In the genomic region with DNA sequence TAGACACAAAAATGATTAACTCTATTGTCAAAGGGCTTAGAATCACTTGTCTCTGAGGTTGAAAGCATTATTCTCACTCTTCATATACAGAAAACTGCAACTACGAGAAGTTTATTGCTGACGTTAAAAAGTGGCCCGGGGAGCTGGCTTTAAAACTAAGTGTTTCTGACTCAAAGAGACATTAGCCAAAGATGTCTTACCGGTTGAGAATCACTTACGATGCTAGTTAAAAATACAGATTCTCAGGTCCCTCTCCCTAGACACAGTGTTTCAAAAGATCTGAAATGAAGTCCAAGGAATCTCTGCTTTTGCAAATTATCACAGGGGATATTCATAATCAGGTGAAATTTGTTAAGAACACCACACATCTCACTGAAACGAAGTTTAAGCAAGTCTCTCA, we compare ENCODE assay signal across 8 cellular contexts. TPM values are rescaled to one million over a fixed set of nuclear protein-coding genes. Genes with fewer than 3 reads are reported as not detected.
DNase-seq lines count a peak whose midpoint lies in the region; ATAC-seq, FAIRE-seq and TF ChIP-seq lines count a peak whose summit lies in the region.

No MANE protein-coding gene starts in this region.

- 0 out of 2 replicates have a peak, but pooled peaks cover 6% of the 10 kb centered on the region for H3K9me1 ChIP-seq in IMR-90 (ENCODE audit: insufficient read depth, low read length)
- no peaks in the 10 kb centered on the region for H3K9me1 ChIP-seq in K562 (ENCODE audit: control insufficient read depth, insufficient read depth, low read length)

- no peaks in the 10 kb centered on the region for H3K9me3 ChIP-seq in IMR-90 (ENCODE audit: control insufficient read depth, insufficient read depth, low read length)
- H3K9me3 ChIP-seq in K562 (replicated peaks; ENCODE audit: control insufficient read depth, insufficient read depth, low read depth, low read length), result no peaks in the 10 kb centered on the region
- H3K9me3 ChIP-seq in muscle layer of duodenum (ENCODE audit: control insufficient read depth in 1 of 2, low read length in 2 of 2), result no peaks in the 10 kb centered on the region

- no peak for TF ChIP-seq EP300 in K562 (IDR thresholded peaks at IDR 0.05; ENCODE audit: low read length)

- peaks cover 61% of the 10 kb centered on the region for H3K79me2 ChIP-seq in K562 (ENCODE audit: control insufficient read depth, insufficient read depth, low read length)

- TF ChIP-seq POLR2A in IMR-90 (IDR thresholded peaks at IDR 0.05; ENCODE audit: low read depth, low read length) (no peak), K562 (conservative IDR thresholded peaks at IDR 0.05) (no peak)

- POLR2A ChIA-PET in IMR-90 (lab: Charles Lee; ENCODE audit: unreplicated experiment), result no interaction called here
- POLR2A ChIA-PET in K562 (lab: Yijun Ruan, JAX), result interaction anchor here (0.8 to 2.7 kb wide), 2 partner anchors 8 to 47 kb away, joined by 3 to 13 read pairs; partner anchors contain the start of gene GUF1

- no peak overlapping the region for H2AK9ac ChIP-seq in IMR-90 (replicated peaks; ENCODE audit: low read depth, low read length, poor library complexity)

- in situ Hi-C loops in IMR-90 (cut with MboI; ENCODE audit: low sequenced_read_pairs) (no loop called here), K562 (cut with MboI) (no loop called here)

- H4K5ac ChIP-seq in IMR-90 (ENCODE audit: low read depth, low read length), result no peak overlapping the region; the same call in 1 of the 2 replicates

- H2AFZ ChIP-seq in IMR-90 (replicated peaks; ENCODE audit: low read length, poor library complexity) (no peak overlapping the region), K562 (ENCODE audit: low read depth, low read length) (peak overlapping the region; percentile 97)

- no peak overlapping the region for H3K56ac ChIP-seq in IMR-90 (ENCODE audit: extremely low read depth, insufficient read depth, low read length)

- H4K20me1 ChIP-seq in IMR-90 (ENCODE audit: insufficient read depth, low read length) (no peaks in the 10 kb centered on the region), K562 (replicated peaks; ENCODE audit: control insufficient read depth, insufficient read depth, low read length) (no peaks in the 10 kb centered on the region; the same call in 1 of the 2 replicates)

- CTCF ChIA-PET in IMR-90 (lab: Yijun Ruan, JAX) (no interaction called here), K562 (lab: Yijun Ruan, JAX; ENCODE audit: low intra/inter-chr PET ratio) (no interaction called here)

- peak overlapping the region; percentile 61 for H3K14ac ChIP-seq in IMR-90 (replicated peaks; ENCODE audit: low read depth, low read length)

- no peak overlapping the region for H3K18ac ChIP-seq in IMR-90 (ENCODE audit: low read depth, low read length)

- H4K8ac ChIP-seq in IMR-90 (ENCODE audit: low read depth in 2 of 2, low read length in 2 of 2), result no peak overlapping the region

- H3K27ac ChIP-seq in IMR-90 (ENCODE audit: insufficient read depth, low read length), result no peak overlapping the region
- H3K27ac ChIP-seq in K562 (ENCODE audit: extremely low read depth, low read depth, low read length), result peak overlapping the region; percentile 87; the same call in 2 of the 3 replicates
- peak overlapping the region; percentile 75 for H3K27ac ChIP-seq in muscle layer of duodenum (ENCODE audit: low read length)

- no CpG with 5 or more reads among the region's 6 CpGs for WGBS in IMR-90 (ENCODE audit: extremely low coverage in 2 of 2, insufficient read length in 1 of 2), 2 experiments
- WGBS in K562 (ENCODE audit: insufficient coverage, low coverage, missing lambda C conversion rate), result 2% methylated on average over 6 of the region's 6 CpGs

- no peak overlapping the region for H4K91ac ChIP-seq in IMR-90 (ENCODE audit: insufficient read depth, low read depth, low read length)

- TF ChIP-seq RAD21 in IMR-90 (IDR thresholded peaks at IDR 0.05; ENCODE audit: low read length) (no peak), K562 (CRISPR knock-in tag; conservative IDR thresholded peaks at IDR 0.05 in 1 of 2, IDR thresholded peaks at IDR 0.05 in 1 of 2) (no peak)

- no peak overlapping the region for H2BK5ac ChIP-seq in IMR-90 (ENCODE audit: low read depth, low read length, poor library complexity, severe bottlenecking)

- no peak overlapping the region for H2AK5ac ChIP-seq in IMR-90 (ENCODE audit: low read depth, low read length)

- ATAC-seq in IMR-90 (ENCODE audit: low read depth) (no peak), K562 (peak; percentile 10; the same call in 2 of the 3 replicates), GM21723 (IDR thresholded peaks at IDR 0.05; ENCODE audit: unreplicated experiment) (no peak), GM19351 (IDR thresholded peaks at IDR 0.05; ENCODE audit: unreplicated experiment) (no peak)

- H2BK120ac ChIP-seq in IMR-90 (ENCODE audit: low read depth, low read length), result no peak overlapping the region

- H3K36me3 ChIP-seq in IMR-90 (ENCODE audit: control insufficient read depth, insufficient read depth, low read length), result no peaks in the 10 kb centered on the region
- peaks cover 5% of the 10 kb centered on the region; the same call in 2 of the 3 replicates for H3K36me3 ChIP-seq in K562 (ENCODE audit: control insufficient read depth, insufficient read depth, low read length)
- H3K36me3 ChIP-seq in muscle layer of duodenum (ENCODE audit: control insufficient read depth in 1 of 2, insufficient read depth in 2 of 2, low read length in 2 of 2), result no peaks in the 10 kb centered on the region

- H3K4me2 ChIP-seq in IMR-90 (ENCODE audit: low read depth, low read length) (peak overlapping the region; percentile 94), K562 (ENCODE audit: insufficient read depth, low read length) (peak overlapping the region; percentile 92)

- no peak overlapping the region for H3K4ac ChIP-seq in IMR-90 (ENCODE audit: low read depth, low read length)

- peak; percentile 11 for FAIRE-seq in K562 (lab: Jason Lieb, UNC)

- TF ChIP-seq CTCF in IMR-90 (conservative IDR thresholded peaks at IDR 0.05; ENCODE audit: low read depth, low read length), result no peak
- no peak for TF ChIP-seq CTCF in K562 (IDR thresholded peaks at IDR 0.05 in 2 of 3, conservative IDR thresholded peaks at IDR 0.05 in 1 of 3; ENCODE audit: insufficient read depth in 2 of 3, low read depth in 1 of 3, low read length in 3 of 3)

- no peak overlapping the region for H2BK20ac ChIP-seq in IMR-90 (ENCODE audit: low read depth, low read length)

- H3K9ac ChIP-seq in IMR-90 (ENCODE audit: low read depth, low read length) (peak overlapping the region; percentile 77), K562 (ENCODE audit: insufficient read depth in 1 of 2, low read depth in 2 of 2, low read length in 2 of 2) (peak overlapping the region; percentile 82 to 95; a peak in 3 of 4 replicates)

- BruUV-seq in IMR-90 (replicated peaks; lab: Mats Ljungman, UMichigan) (no TSS peak), K562 (replicated peaks; lab: Mats Ljungman, UMichigan) (no TSS peak)

- dilution Hi-C loops in IMR-90 (cut with HindIII; ENCODE audit: low sequenced_read_pairs, unreplicated experiment), result no loop called here

- intact Hi-C loops in IMR-90 (cut with micrococcal nuclease) (no loop called here), K562 (cut with micrococcal nuclease) (no loop called here)

- DNase-seq in AG20443 (ENCODE audit: low spot score) (peak; percentile 8), IMR-90 (peak; percentile 5), K562 (ENCODE audit: extremely low read depth in 1 of 4, low spot score in 3 of 4) (no peak), NOMO-1 (lab: John Stamatoyannopoulos, UW; ENCODE audit: unreplicated experiment in 2 of 2) (no peak), SKM-1 (lab: John Stamatoyannopoulos, UW; ENCODE audit: unreplicated experiment) (no peak)

- H3K79me1 ChIP-seq in IMR-90 (ENCODE audit: low read depth in 1 of 2, low read length in 2 of 2), result peaks cover 2 to 18% of the 10 kb centered on the region in 2 experiments; a peak in 3 of 4 replicates

- H3K4me1 ChIP-seq in IMR-90 (ENCODE audit: control insufficient read depth, insufficient read depth, low read length) (no peaks in the 10 kb centered on the region), K562 (replicated peaks in 1 of 2; ENCODE audit: control insufficient read depth in 2 of 2, insufficient read depth in 2 of 2, low read length in 2 of 2) (peaks cover 7 to 9% of the 10 kb centered on the region in 2 experiments; a peak in 4 of 5 replicates), muscle layer of duodenum (ENCODE audit: control insufficient read depth in 1 of 2, insufficient read depth in 2 of 2, low read length in 2 of 2) (peaks cover 5 to 17% of the 10 kb centered on the region in 2 donors)

- H2BK15ac ChIP-seq in IMR-90 (ENCODE audit: low read depth, low read length), result no peak overlapping the region

- H3K23ac ChIP-seq in IMR-90 (ENCODE audit: low read depth, low read length), result no peak overlapping the region; the same call in 1 of the 2 replicates

- H3K4me3 ChIP-seq in IMR-90 (ENCODE audit: insufficient read depth, low read depth, low read length) (peak overlapping the region; percentile 95), K562 (peak overlapping the region; percentile 68), muscle layer of duodenum (ENCODE audit: low read depth in 1 of 2, low read length in 2 of 2) (peak overlapping the region; percentile 93 to 97)

- H3K27me3 ChIP-seq in IMR-90 (ENCODE audit: control insufficient read depth, insufficient read depth, low read length) (no peaks in the 10 kb centered on the region), K562 (ENCODE audit: control insufficient read depth in 2 of 2, insufficient read depth in 2 of 2, low read length in 2 of 2) (no peaks in the 10 kb centered on the region), muscle layer of duodenum (ENCODE audit: low read depth, low read length) (no peaks in the 10 kb centered on the region)

RNA-seq across cellular contexts. Expression of gene GNPDA2, which starts 1.2 kb away (rescaled TPM):
- 13.4 and 23.1 TPM in 2 replicates for total RNA-seq in IMR-90 (2012; rRNA removed)
- polyA plus RNA-seq in IMR-90 (2012; rRNA removed), result 8.2 and 11.0 TPM in 2 replicates
- 1.3 and 1.5 TPM in 2 replicates for polyA plus RNA-seq in IMR-90 (2012; cell fraction: cytosol; rRNA removed)
- 0.60 and 5.8 TPM in 2 replicates for polyA plus RNA-seq in IMR-90 (2012; cell fraction: nucleus; rRNA removed; ENCODE audit: low replicate concordance)
- 5.4 and 14.8 TPM in 2 replicates for total RNA-seq in K562 (2011; cell fraction: chromatin; rRNA removed; ENCODE audit: low replicate concordance)
- 4.1 and 5.0 TPM in 2 replicates for total RNA-seq in K562 (2011; cell fraction: nucleolus; rRNA removed)
- total RNA-seq in K562 (2011; cell fraction: nucleoplasm; rRNA removed), result 9.2 and 22.2 TPM in 2 replicates
- 6.8 and 11.1 TPM in 2 replicates for total RNA-seq in K562 (2014; rRNA removed)
- total RNA-seq in K562 (2014; rRNA removed; fragmentation: Illumina TruSeq; extraction: Trizol), result 14.2 and 17.1 TPM in 2 replicates
- total RNA-seq in K562 (2015; rRNA removed; fragmentation: Illumina TruSeq; extraction: Trizol), result 11.8 and 13.0 TPM in 2 replicates
- total RNA-seq in K562 (2021), result 11.1 and 12.0 TPM in 2 replicates
- polyA plus RNA-seq in K562 (2011; rRNA removed), result 11.2 and 14.3 TPM in 2 replicates
- polyA plus RNA-seq in K562 (2011; cell fraction: cytosol; rRNA removed), result 2.1 and 5.0 TPM in 2 replicates
- polyA plus RNA-seq in K562 (2011; cell fraction: nucleus; rRNA removed), result 6.0 and 9.1 TPM in 2 replicates
- 11.4 and 12.8 TPM in 2 replicates for polyA plus RNA-seq in K562 (2012)
- 11.6 and 11.7 TPM in 2 replicates for polyA plus RNA-seq in K562 (2014; fragmentation: Illumina TruSeq; extraction: Trizol)
- 10 to 100 TPM; 19.6 to 20.4 TPM for polyA plus RNA-seq in K562 (2014; fragmentation: Nextera tagmentation; extraction: Ambion mirVana)
- 10.6 and 14.0 TPM in 2 replicates for polyA plus RNA-seq in K562 (2014; rRNA removed)
- 12.6 and 14.7 TPM in 2 replicates for polyA minus RNA-seq in K562 (2011; rRNA and poly(A)+ RNA removed)
- polyA minus RNA-seq in K562 (2011; cell fraction: cytosol; rRNA and poly(A)+ RNA removed), result 4.6 and 7.2 TPM in 2 replicates
- 13.1 and 22.0 TPM in 2 replicates for polyA minus RNA-seq in K562 (2011; cell fraction: nucleus; rRNA and poly(A)+ RNA removed)

RNA-seq across cellular contexts. Expression of gene GUF1, which starts 46.9 kb away (rescaled TPM):
- total RNA-seq in IMR-90 (2012; rRNA removed) (10.6 and 21.7 TPM in 2 replicates), K562 (2014; rRNA removed) (20.6 and 26.1 TPM in 2 replicates), K562 (2014; rRNA removed; fragmentation: Illumina TruSeq; extraction: Trizol) (35.7 and 38.3 TPM in 2 replicates), K562 (2015; rRNA removed; fragmentation: Illumina TruSeq; extraction: Trizol) (32.0 and 32.4 TPM in 2 replicates), K562 (2021) (37.0 and 38.5 TPM in 2 replicates)
- polyA plus RNA-seq in IMR-90 (2012; rRNA removed) (8.3 and 9.9 TPM in 2 replicates), K562 (2011; rRNA removed) (20.9 and 25.0 TPM in 2 replicates), K562 (2014; fragmentation: Illumina TruSeq; extraction: Trizol) (35.7 and 47.5 TPM in 2 replicates), K562 (2014; fragmentation: Nextera tagmentation; extraction: Ambion mirVana) (10 to 100 TPM in 1 of 2 experiments, 1 to 10 TPM in 1; 8.1 to 13.1 TPM), K562 (2014; rRNA removed) (18.6 and 23.1 TPM in 2 replicates)
- 1.6 and 1.9 TPM in 2 replicates for polyA plus RNA-seq in IMR-90 (2012; cell fraction: cytosol; rRNA removed)
- polyA plus RNA-seq in IMR-90 (2012; cell fraction: nucleus; rRNA removed; ENCODE audit: low replicate concordance), result 2.8 and 15.3 TPM in 2 replicates
- total RNA-seq in K562 (2011; cell fraction: chromatin; rRNA removed; ENCODE audit: low replicate concordance), result 9.9 and 52.9 TPM in 2 replicates
- total RNA-seq in K562 (2011; cell fraction: nucleolus; rRNA removed), result 6.7 and 8.8 TPM in 2 replicates
- 22.2 and 43.1 TPM in 2 replicates for total RNA-seq in K562 (2011; cell fraction: nucleoplasm; rRNA removed)
- polyA plus RNA-seq in K562 (2011; cell fraction: cytosol; rRNA removed), result 8.5 and 14.9 TPM in 2 replicates
- polyA plus RNA-seq in K562 (2011; cell fraction: nucleus; rRNA removed), result 19.3 and 19.6 TPM in 2 replicates
- polyA plus RNA-seq in K562 (2012), result 19.1 and 19.8 TPM in 2 replicates
- 40.2 and 50.3 TPM in 2 replicates for polyA minus RNA-seq in K562 (2011; rRNA and poly(A)+ RNA removed)
- 17.5 and 25.8 TPM in 2 replicates for polyA minus RNA-seq in K562 (2011; cell fraction: cytosol; rRNA and poly(A)+ RNA removed)
- polyA minus RNA-seq in K562 (2011; cell fraction: nucleus; rRNA and poly(A)+ RNA removed), result 34.1 and 54.1 TPM in 2 replicates

Comparison
In these comparisons a context has a peak if more than half of its experiments do, and no peak if none do; other contexts are left out.
1. DNase-seq: peak in AG20443 (single experiment) and IMR-90 (single experiment); none in K562 (0 of 4), NOMO-1 (0 of 2) and SKM-1 (single experiment).
2. Peak in every context shown above with its lines, with median percentiles within 50 percentile points of each other: H3K4me3 ChIP-seq.